ENCODE assay signal across 11 cellular contexts in genomic region chr14:25111061-25111601, GRCh38.
DNase-seq lines count a peak whose midpoint lies in the region; ATAC-seq and TF ChIP-seq lines count a peak whose summit lies in the region.
"Had no signal": no experiment of that assay in that cellular context is flagged by ENCODE, and none has a peak within 500 bp of the region (broad histone marks: within the 10 kb centered on the region; RNA-seq: fewer than 3 reads in every experiment).

No MANE protein-coding gene starts in this region.

- intact Hi-C loops in left cardiac atrium (cut with DNase I) (loop anchor here in 1 of 2 donors (10.0 kb wide), 1 partner anchor 296 kb away; no protein-coding TSS in a partner anchor), natural killer cell (cut with micrococcal nuclease) (no loop called here)

- H3K9me3 Mint-ChIP-seq in natural killer cell = peaks cover 0 to 2% of the 10 kb centered on the region in 2 donors
- H3K9me3 Mint-ChIP-seq: stimulated activated naive CD8-positive, alpha-beta T cell treated with anti-CD3 and anti-CD28 coated beads, Interleukin-15, Interleukin-2, amounts not matched to agents 100 ng/mL and 50 ng/mL, for 24 hours had no signal

- TF ChIP-seq CTCF in retinal pigment epithelial cell (conservative IDR thresholded peaks at IDR 0.05; ENCODE audit: low read depth, low read length) = no peak
- no peak for TF ChIP-seq CTCF in natural killer cell (IDR thresholded peaks at IDR 0.05)

- H3K36me3 Mint-ChIP-seq in natural killer cell = no peaks in the 10 kb centered on the region

- H3K27ac Mint-ChIP-seq in natural killer cell = no peak overlapping the region
- H3K27ac Mint-ChIP-seq: stimulated activated naive CD8-positive, alpha-beta T cell treated with anti-CD3 and anti-CD28 coated beads, Interleukin-15, Interleukin-2, amounts not matched to agents 100 ng/mL and 50 ng/mL, for 24 hours had no signal

- ATAC-seq in left cardiac atrium = peak; percentile 95 to 100
- no peak for ATAC-seq in natural killer cell
- no peak for ATAC-seq in GM19035 (IDR thresholded peaks at IDR 0.05; ENCODE audit: unreplicated experiment)

- peaks cover 27 to 73% of the 10 kb centered on the region in 2 donors for H3K27me3 Mint-ChIP-seq in natural killer cell (ENCODE audit: low read depth in 2 of 2)

- H3K4me3 ChIP-seq in retinal pigment epithelial cell (ENCODE audit: low read length) = no peak overlapping the region

- H3K4me3 Mint-ChIP-seq in natural killer cell = no peak overlapping the region
- H3K4me3 Mint-ChIP-seq: neural crest cell; stimulated activated naive CD8-positive, alpha-beta T cell treated with anti-CD3 and anti-CD28 coated beads, Interleukin-15, Interleukin-2, amounts not matched to agents 100 ng/mL and 50 ng/mL, for 24 hours had no signal

- H3K4me1 Mint-ChIP-seq in natural killer cell = no peaks in the 10 kb centered on the region

- DNase-seq in EH (ENCODE audit: low read depth) (peak; percentile 99), T1000 (lab: John Stamatoyannopoulos, UW) (peak; percentile 54), left cardiac atrium (peak; percentile 25), retinal pigment epithelial cell (ENCODE audit: low read depth) (peak; percentile 90), natural killer cell (no peak), NCI-H1417 (lab: John Stamatoyannopoulos, UW) (no peak)
- no peak for DNase-seq in activated CD4-positive, alpha-beta T cell treated with anti-CD3 and anti-CD28 coated beads, Interleukin-2, amount 50 U/mL, for 48 hours
- DNase-seq: aorta had no signal

Comparison
In these comparisons a context has a peak if more than half of its experiments do, and no peak if none do; other contexts are left out.
1. DNase-seq: peak in EH (single experiment), T1000 (single experiment), left cardiac atrium (single experiment) and retinal pigment epithelial cell (single experiment); none in natural killer cell (single experiment), activated CD4-positive, alpha-beta T cell treated with anti-CD3 and anti-CD28 coated beads, Interleukin-2, amount 50 U/mL, for 48 hours (0 of 2) and NCI-H1417 (0 of 3).
2. ATAC-seq: peak in left cardiac atrium (2 of 2); none in natural killer cell (0 of 3) and GM19035 (single experiment).